15 cellular contexts compared by ENCODE assay signal in genomic region chr12:126708492-126708896, GRCh38.
DNase-seq lines count a peak whose midpoint lies in the region; ATAC-seq and TF ChIP-seq lines count a peak whose summit lies in the region.
"Had no signal": no experiment of that assay in that cellular context is flagged by ENCODE, and none has a peak within 500 bp of the region (broad histone marks: within the 10 kb centered on the region; RNA-seq: fewer than 3 reads in every experiment).

No MANE protein-coding gene starts in this region.

- H3K4me3 ChIP-seq in RWPE2 (ENCODE audit: severe bottlenecking) (no peak overlapping the region), fibroblast of villous mesenchyme (ENCODE audit: low read depth, low read length) (no peak overlapping the region)
- H3K4me3 ChIP-seq: sigmoid colon, tibial nerve had no signal

- DNase-seq in NCI-H2196 (lab: John Stamatoyannopoulos, UW; ENCODE audit: unreplicated experiment): peak; percentile 2
- no peak for DNase-seq in NCI-H2196 treated with DMSO at 0.1 percent for 48 hours (lab: John Stamatoyannopoulos, UW; ENCODE audit: unreplicated experiment)
- peak; percentile 2 for DNase-seq in COLO829 (ENCODE audit: low spot score)
- DNase-seq in RWPE2 (ENCODE audit: low spot score): no peak
- peak; percentile 18 for DNase-seq in fibroblast of villous mesenchyme (ENCODE audit: low read depth)
- DNase-seq in NCI-H446 treated with DMSO at 0.1 percent for 48 hours (lab: John Stamatoyannopoulos, UW): no peak
- DNase-seq in NCI-H146 treated with DMSO at 0.1 percent for 48 hours (lab: John Stamatoyannopoulos, UW; ENCODE audit: unreplicated experiment): no peak
- DNase-seq in NCI-H2227 treated with DMSO at 0.1 percent for 48 hours (lab: John Stamatoyannopoulos, UW): no peak
- DNase-seq: glutamatergic neuron, kidney glomerular epithelial cell, NCI-H1092 treated with DMSO at 0.1 percent for 48 hours, NCI-H446, sigmoid colon had no signal

- TF ChIP-seq CTCF in RWPE2 (IDR thresholded peaks at IDR 0.05; ENCODE audit: poor library complexity, severe bottlenecking) (no peak), fibroblast of villous mesenchyme (IDR thresholded peaks at IDR 0.05; ENCODE audit: insufficient read depth, low read depth, low read length) (no peak)

- peak; percentile 46; the same call in 2 of the 3 replicates for ATAC-seq in RWPE2 (ENCODE audit: low read depth)

- H3K9me3 ChIP-seq in RWPE2 (ENCODE audit: severe bottlenecking): no peaks in the 10 kb centered on the region
- H3K9me3 ChIP-seq: sigmoid colon, tibial nerve had no signal

- H3K27me3 ChIP-seq in RWPE2 (ENCODE audit: insufficient read depth, poor library complexity, severe bottlenecking): no peaks in the 10 kb centered on the region
- H3K27me3 ChIP-seq: sigmoid colon, tibial nerve had no signal

- H3K27ac ChIP-seq in RWPE2 (ENCODE audit: poor library complexity, severe bottlenecking): no peak overlapping the region
- H3K27ac ChIP-seq: 22Rv1, sigmoid colon, tibial nerve had no signal

- H3K36me3 ChIP-seq in RWPE2 (ENCODE audit: low read depth): no peaks in the 10 kb centered on the region
- H3K36me3 ChIP-seq: sigmoid colon, tibial nerve had no signal

- no peaks in the 10 kb centered on the region for H3K4me1 ChIP-seq in RWPE2 (ENCODE audit: insufficient read depth, poor library complexity, severe bottlenecking)
- H3K4me1 ChIP-seq: sigmoid colon had no signal

Comparison
In these comparisons a context has a peak if more than half of its experiments do, and no peak if none do; other contexts are left out.
1. DNase-seq: peak in NCI-H2196 (single experiment), COLO829 (single experiment) and fibroblast of villous mesenchyme (single experiment); none in NCI-H2196 treated with DMSO at 0.1 percent for 48 hours (single experiment), RWPE2 (single experiment), NCI-H446 treated with DMSO at 0.1 percent for 48 hours (single experiment), NCI-H146 treated with DMSO at 0.1 percent for 48 hours (single experiment) and NCI-H2227 treated with DMSO at 0.1 percent for 48 hours (single experiment).